ENCODE assay signal across 33 cellular contexts in genomic region chr7:156523447-156524048, GRCh38.
"Had no signal": no experiment of that assay in that cellular context is flagged by ENCODE, and none has a peak within 500 bp of the region (broad histone marks: within the 10 kb centered on the region; RNA-seq: fewer than 3 reads in every experiment).

No MANE protein-coding gene starts in this region.

- H3K4me1 ChIP-seq: esophagus squamous epithelium, gastroesophageal sphincter had no signal

- H3K4me3 Mint-ChIP-seq: activated B cell treated with CpG ODN at 0.5 μM for 24 hours; activated CD4-positive, alpha-beta memory T cell treated with anti-CD3 and anti-CD28 coated beads for 36 hours; activated CD8-positive, alpha-beta T cell treated with anti-CD3 and anti-CD28 coated beads, Interleukin-2, amount 10 ng/mL, durations not matched to agents 7 days and 5 days; activated naive CD4-positive, alpha-beta T cell treated with anti-CD3 and anti-CD28 coated beads for 36 hours; activated naive CD4-positive, alpha-beta T cell treated with anti-CD3 and anti-CD28 coated beads, Interleukin-2, amount 50 U/mL, for 24 hours; activated naive CD8-positive, alpha-beta T cell treated with anti-CD3 and anti-CD28 coated beads for 36 hours; activated naive CD8-positive, alpha-beta T cell treated with anti-CD3 and anti-CD28 coated beads, Interleukin-2, amount 50 U/mL, for 24 hours; activated T-cell treated with anti-CD3 and anti-CD28 coated beads, Interleukin-2, amount 50 U/mL, for 4 hours; activated T-helper 1 cell treated with anti-CD3 and anti-CD28 coated beads, Interleukin-12 subunit alpha, Interleukin-12 subunit beta, Interleukin-2, Interleukin-4 antibody, amounts not matched to agents 30 ng/mL and 10 ng/mL and 1 ng/mL, durations not matched to agents 14 hours and 24 hours and 36 hours; dendritic cell treated with granulocyte-macrophage colony-stimulating factor and Interleukin-4, amounts not matched to agents 40 ng/mL and 50 ng/mL, for 4 days; endodermal cell; T-cell; T-helper 1 cell treated with Interleukin-12 subunit alpha and Interleukin-12 subunit beta and Interleukin-4 antibody, amounts not matched to agents 30 μg/mL and 1 μg/mL, for 36 hours had no signal

- H3K9me3 ChIP-seq: adrenal gland, body of pancreas, esophagus squamous epithelium, gastroesophageal sphincter had no signal

- H3K27ac Mint-ChIP-seq: activated B cell treated with CpG ODN at 0.5 μM for 24 hours; activated CD4-positive, alpha-beta memory T cell treated with anti-CD3 and anti-CD28 coated beads for 36 hours; activated CD8-positive, alpha-beta T cell treated with anti-CD3 and anti-CD28 coated beads, Interleukin-2, amount 10 ng/mL, durations not matched to agents 7 days and 5 days; activated naive CD4-positive, alpha-beta T cell treated with anti-CD3 and anti-CD28 coated beads for 36 hours; activated naive CD4-positive, alpha-beta T cell treated with anti-CD3 and anti-CD28 coated beads, Interleukin-2, amount 50 U/mL, for 24 hours; activated naive CD8-positive, alpha-beta T cell treated with anti-CD3 and anti-CD28 coated beads for 36 hours; activated naive CD8-positive, alpha-beta T cell treated with anti-CD3 and anti-CD28 coated beads, Interleukin-2, amount 50 U/mL, for 24 hours; activated T-helper 1 cell treated with anti-CD3 and anti-CD28 coated beads, Interleukin-12 subunit alpha, Interleukin-12 subunit beta, Interleukin-2, Interleukin-4 antibody, amounts not matched to agents 30 ng/mL and 10 ng/mL and 1 ng/mL, durations not matched to agents 14 hours and 24 hours and 36 hours; activated T-helper 2 cell treated with anti-CD3 and anti-CD28 coated beads, Interferon-gamma antibody, Interleukin-2, Interleukin-4, amounts not matched to agents 10 μg/mL and 5 μg/mL and 100 μg/mL, durations not matched to agents 14 hours and 24 hours and 36 hours; dendritic cell treated with granulocyte-macrophage colony-stimulating factor and Interleukin-4, amounts not matched to agents 40 ng/mL and 50 ng/mL, for 4 days; endodermal cell; T-cell; T-helper 1 cell treated with Interleukin-12 subunit alpha and Interleukin-12 subunit beta and Interleukin-4 antibody, amounts not matched to agents 30 μg/mL and 1 μg/mL, for 36 hours had no signal

- H3K27ac ChIP-seq: adrenal gland, body of pancreas, cardiac muscle cell, coronary artery, dorsolateral prefrontal cortex, esophagus squamous epithelium, gastroesophageal sphincter, WERI-Rb-1 had no signal

- H3K27me3 Mint-ChIP-seq: activated naive CD8-positive, alpha-beta T cell treated with anti-CD3 and anti-CD28 coated beads, Interleukin-2, amount 50 U/mL, for 24 hours had no signal

- H3K27me3 ChIP-seq: adrenal gland, body of pancreas, cardiac muscle cell, dorsolateral prefrontal cortex, esophagus squamous epithelium, gastroesophageal sphincter had no signal

- H3K36me3 Mint-ChIP-seq: activated CD4-positive, alpha-beta memory T cell treated with anti-CD3 and anti-CD28 coated beads for 36 hours; activated naive CD4-positive, alpha-beta T cell treated with anti-CD3 and anti-CD28 coated beads, Interleukin-2, amount 50 U/mL, for 24 hours; activated naive CD8-positive, alpha-beta T cell treated with anti-CD3 and anti-CD28 coated beads for 36 hours; T-cell had no signal

- ATAC-seq: activated CD4-positive, CD25-positive, alpha-beta regulatory T cell treated with anti-CD3 and anti-CD28 coated beads, Interleukin-2, amount 50 U/mL, for 24 hours; activated CD8-positive, alpha-beta T cell treated with anti-CD3 and anti-CD28 coated beads, Interleukin-2, amount 10 ng/mL, durations not matched to agents 7 days and 5 days; activated naive CD8-positive, alpha-beta T cell treated with anti-CD3 and anti-CD28 coated beads, Interleukin-2, amount 50 U/mL, for 24 hours; activated T-cell treated with anti-CD3 and anti-CD28 coated beads, Interleukin-2, amount 50 U/mL, for 4 hours; body of pancreas; gastroesophageal sphincter; T-cell had no signal

- H3K36me3 ChIP-seq: adrenal gland, cardiac muscle cell, esophagus squamous epithelium, gastroesophageal sphincter, WERI-Rb-1 had no signal

- H3K9me3 Mint-ChIP-seq: activated B cell treated with CpG ODN at 0.5 μM for 24 hours; activated CD4-positive, alpha-beta memory T cell treated with anti-CD3 and anti-CD28 coated beads for 36 hours; activated naive CD4-positive, alpha-beta T cell treated with anti-CD3 and anti-CD28 coated beads for 36 hours; activated naive CD4-positive, alpha-beta T cell treated with anti-CD3 and anti-CD28 coated beads, Interleukin-2, amount 50 U/mL, for 24 hours; activated naive CD8-positive, alpha-beta T cell treated with anti-CD3 and anti-CD28 coated beads for 36 hours; activated naive CD8-positive, alpha-beta T cell treated with anti-CD3 and anti-CD28 coated beads, Interleukin-2, amount 50 U/mL, for 24 hours; activated T-cell treated with anti-CD3 and anti-CD28 coated beads, Interleukin-2, amount 50 U/mL, for 4 hours; activated T-helper 1 cell treated with anti-CD3 and anti-CD28 coated beads, Interleukin-12 subunit alpha, Interleukin-12 subunit beta, Interleukin-2, Interleukin-4 antibody, amounts not matched to agents 30 ng/mL and 10 ng/mL and 1 ng/mL, durations not matched to agents 14 hours and 24 hours and 36 hours; activated T-helper 2 cell treated with anti-CD3 and anti-CD28 coated beads, Interferon-gamma antibody, Interleukin-2, Interleukin-4, amounts not matched to agents 10 μg/mL and 5 μg/mL and 100 μg/mL, durations not matched to agents 14 hours and 24 hours and 36 hours; dendritic cell treated with granulocyte-macrophage colony-stimulating factor and Interleukin-4, amounts not matched to agents 40 ng/mL and 50 ng/mL, for 4 days; endodermal cell; T-cell; T-helper 1 cell treated with Interleukin-12 subunit alpha and Interleukin-12 subunit beta and Interleukin-4 antibody, amounts not matched to agents 30 μg/mL and 1 μg/mL, for 36 hours had no signal

- H3K4me3 ChIP-seq: adrenal gland, body of pancreas, cardiac muscle cell, coronary artery, dorsolateral prefrontal cortex, esophagus squamous epithelium, gastroesophageal sphincter had no signal

- H3K4me1 Mint-ChIP-seq: activated B cell treated with CpG ODN at 0.5 μM for 24 hours; activated naive CD4-positive, alpha-beta T cell treated with anti-CD3 and anti-CD28 coated beads, Interleukin-2, amount 50 U/mL, for 24 hours; activated naive CD8-positive, alpha-beta T cell treated with anti-CD3 and anti-CD28 coated beads for 36 hours; activated naive CD8-positive, alpha-beta T cell treated with anti-CD3 and anti-CD28 coated beads, Interleukin-2, amount 50 U/mL, for 24 hours; T-cell had no signal

- DNase-seq: activated B cell treated with CpG ODN at 0.5 μM for 24 hours; activated CD4-positive, alpha-beta memory T cell treated with anti-CD3 and anti-CD28 coated beads for 36 hours; activated CD4-positive, alpha-beta T cell treated with anti-CD3 and anti-CD28 coated beads for 48 hours; activated CD8-positive, alpha-beta T cell treated with anti-CD3 and anti-CD28 coated beads, Interleukin-2, amount 10 ng/mL, durations not matched to agents 7 days and 5 days; activated effector memory CD4-positive, alpha-beta T cell treated with anti-CD3 and anti-CD28 coated beads, Interleukin-2, amount 50 U/mL, for 16 hours; activated naive CD4-positive, alpha-beta T cell treated with anti-CD3 and anti-CD28 coated beads for 36 hours; activated naive CD8-positive, alpha-beta T cell treated with anti-CD3 and anti-CD28 coated beads for 36 hours; activated naive CD8-positive, alpha-beta T cell treated with anti-CD3 and anti-CD28 coated beads, Interleukin-2, amount 50 U/mL, for 24 hours; activated T-cell treated with anti-CD3 and anti-CD28 coated beads, Interleukin-2, amount 50 U/mL, for 4 hours; amygdala; body of pancreas; central memory CD4-positive, alpha-beta T cell; cerebellar nuclear complex; dorsolateral prefrontal cortex; effector memory CD4-positive, alpha-beta T cell; endodermal cell; erythroblast; esophagus squamous epithelium; foreskin melanocyte; SW 1271; T-cell; T-helper 9 cell; WERI-Rb-1 had no signal
